Comparison of ENCODE assay signal across 14 cellular contexts in the genomic region with DNA sequence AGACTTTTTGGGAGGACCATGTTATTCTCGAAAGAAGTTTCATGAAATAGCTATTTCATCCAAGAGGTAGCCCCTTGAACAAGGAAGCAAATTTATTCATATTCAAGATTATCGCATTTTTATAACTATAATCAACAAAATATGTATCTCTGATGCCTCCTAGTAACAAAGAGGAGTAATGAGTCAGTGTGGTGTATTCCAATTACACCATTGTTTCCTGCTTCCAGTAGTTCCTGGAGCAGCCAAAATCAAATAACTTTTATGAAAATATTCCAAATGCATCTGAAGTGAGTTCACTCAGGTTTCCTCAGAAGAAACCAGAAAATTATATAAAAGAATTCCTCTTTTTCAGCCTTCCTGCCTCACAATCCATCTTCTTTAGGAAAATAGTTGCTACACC. TPM values are rescaled to one million over a fixed set of nuclear protein-coding genes. Genes with fewer than 3 reads are reported as not detected.
A peak's percentile ranks its signal among the peaks of the same experiment; 100 is the strongest.
DNase-seq lines count a peak whose midpoint lies in the region; ATAC-seq and TF ChIP-seq lines count a peak whose summit lies in the region.
"Had no signal": no experiment of that assay in that cellular context is flagged by ENCODE, and none has a peak within 500 bp of the region (broad histone marks: within the 10 kb centered on the region; RNA-seq: fewer than 3 reads in every experiment).

No MANE protein-coding gene starts in this region.

- H3K27ac Mint-ChIP-seq in HFFc6 = no peak overlapping the region
- H3K27ac Mint-ChIP-seq: B cell; CD4-positive, alpha-beta T cell had no signal

- H3K4me2 ChIP-seq in PC-3 (ENCODE audit: low read length) = no peak overlapping the region

- H3K4me3 ChIP-seq in PC-3 (ENCODE audit: low read length) (no peak overlapping the region), fibroblast of the aortic adventitia (ENCODE audit: low read depth, low read length) (no peak overlapping the region), foreskin fibroblast (ENCODE audit: low read depth in 1 of 2, low read length in 2 of 2) (no peak overlapping the region)
- H3K4me3 ChIP-seq: HAP-1 had no signal

- DNase-seq in PC-3 (peak; percentile 6), dermis microvascular lymphatic vessel endothelial cell (ENCODE audit: low read depth in 2 of 2) (peak; percentile 30 to 63), fibroblast of the aortic adventitia (ENCODE audit: low read depth) (peak; percentile 24), pulmonary artery endothelial cell (ENCODE audit: low read depth, low spot score) (peak; percentile 36), foreskin fibroblast (no peak), HFFc6 (no peak)
- DNase-seq: C1 segment of cervical spinal cord; Calu3; CD4-positive, alpha-beta T cell; DMS79 had no signal

- intact Hi-C loops in PC-3 (cut with micrococcal nuclease) = no loop called here

- H3K9me3 ChIP-seq in PC-3 (ENCODE audit: low read length) = no peaks in the 10 kb centered on the region
- H3K9me3 ChIP-seq: HAP-1 had no signal

- no peak overlapping the region for H3K27ac ChIP-seq in PC-3 (ENCODE audit: low read length)
- H3K27ac ChIP-seq: HL-60 had no signal

- H3K9me2 ChIP-seq in PC-3 (replicated peaks; ENCODE audit: low read length) = no peaks in the 10 kb centered on the region

- H3K27me3 Mint-ChIP-seq in HFFc6 (ENCODE audit: insufficient read depth) = no peaks in the 10 kb centered on the region
- H3K27me3 Mint-ChIP-seq: B cell; CD4-positive, alpha-beta T cell had no signal

- peaks cover 34% of the 10 kb centered on the region for H3K4me1 Mint-ChIP-seq in HFFc6 (ENCODE audit: low read depth)
- H3K4me1 Mint-ChIP-seq: B cell had no signal

- H3F3A ChIP-seq in PC-3 (ENCODE audit: low read length, unreplicated experiment) = no peaks in the 10 kb centered on the region

- BruUV-seq in PC-3 (replicated peaks; lab: Mats Ljungman, UMichigan) = no TSS peak

- H3K9me3 Mint-ChIP-seq in HFFc6 = no peaks in the 10 kb centered on the region
- H3K9me3 Mint-ChIP-seq: CD4-positive, alpha-beta T cell had no signal

- H3K79me2 ChIP-seq in PC-3 (ENCODE audit: low read length) = no peaks in the 10 kb centered on the region

- CTCF ChIA-PET in PC-3 (lab: Charles Lee) = no interaction called here

- H3K36me3 ChIP-seq in PC-3 (ENCODE audit: low read depth, low read length) = no peaks in the 10 kb centered on the region; the same call in 1 of the 2 replicates

- H3K4me1 ChIP-seq in PC-3 (ENCODE audit: insufficient read depth, low read length) = peaks cover 4% of the 10 kb centered on the region; the same call in 1 of the 2 replicates
- H3K4me1 ChIP-seq: HAP-1 had no signal

- H3K27me3 ChIP-seq in PC-3 (ENCODE audit: low read length) = no peaks in the 10 kb centered on the region

- no peak overlapping the region for H2AFZ ChIP-seq in PC-3 (ENCODE audit: low read length)

- H4K20me1 ChIP-seq in PC-3 (ENCODE audit: low read length) = no peaks in the 10 kb centered on the region

- no peak for ATAC-seq in PC-3
- ATAC-seq in HG02870 (IDR thresholded peaks at IDR 0.05; ENCODE audit: unreplicated experiment) = no peak

- TF ChIP-seq CTCF in PC-3 (conservative IDR thresholded peaks at IDR 0.05; ENCODE audit: low read depth, low read length) (no peak), fibroblast of the aortic adventitia (IDR thresholded peaks at IDR 0.05; ENCODE audit: insufficient read depth, low read length) (no peak), foreskin fibroblast (IDR thresholded peaks at IDR 0.05; ENCODE audit: low read depth, low read length) (no peak), HFFc6 (IDR thresholded peaks at IDR 0.05) (no peak)

- no peak overlapping the region for H3K9ac ChIP-seq in PC-3 (ENCODE audit: low read length)

- H3K36me3 Mint-ChIP-seq in HFFc6 (ENCODE audit: low read depth) = peaks cover 10% of the 10 kb centered on the region; the same call in 1 of the 2 replicates

- no peak overlapping the region for H3K4me3 Mint-ChIP-seq in HFFc6
- H3K4me3 Mint-ChIP-seq: B cell; CD4-positive, alpha-beta T cell had no signal

- POLR2A ChIA-PET in PC-3 (lab: Charles Lee; ENCODE audit: unreplicated experiment) = no interaction called here

RNA-seq across cellular contexts. Expression of a gene that starts 43.0 kb away (rescaled TPM):
- 20.9 and 22.7 TPM in 2 replicates for total RNA-seq in PC-3 (2014; rRNA removed)
- total RNA-seq in dermis microvascular lymphatic vessel endothelial cell = 40.0 and 45.3 TPM in 2 replicates
- total RNA-seq in fibroblast of the aortic adventitia (ENCODE audit: low replicate concordance) = 49.8 and 72.4 TPM in 2 replicates
- total RNA-seq in pulmonary artery endothelial cell = 34.4 and 45.2 TPM in 2 replicates
- 1 to 10 TPM; 3.6 to 5.4 (median 4.3) TPM for total RNA-seq in HFFc6 (2021; fragmentation: NEBNext Ultra II Directional; extraction: Animal tissue kit (Norgen Biotek cat#: 25700))

Comparison
In these comparisons a context has a peak if more than half of its experiments do, and no peak if none do; other contexts are left out.
1. DNase-seq: peak in PC-3 (single experiment), dermis microvascular lymphatic vessel endothelial cell (2 of 2), fibroblast of the aortic adventitia (single experiment) and pulmonary artery endothelial cell (single experiment); none in foreskin fibroblast (0 of 2) and HFFc6 (single experiment).